ENCODE assay signal across 1 cellular context in genomic region chr3:65664927-65665326, GRCh38.
TF ChIP-seq lines count a peak whose summit lies in the region.

No MANE protein-coding gene starts in this region.

TF ChIP-seq in K562, 482 proteins besides CTCF, POLR2A, EP300 and RAD21 (continued from another document):
- TF ChIP-seq PBX2 (CRISPR knock-in tag; IDR thresholded peaks at IDR 0.05; ENCODE audit: low read depth) (no peak), PBX2 (tag; conservative IDR thresholded peaks at IDR 0.05; ENCODE audit: low read depth) (no peak), TEAD4 (IDR thresholded peaks at IDR 0.05; ENCODE audit: low read length) (no peak), TEAD4 (CRISPR knock-in tag; IDR thresholded peaks at IDR 0.05; ENCODE audit: borderline replicate concordance) (no peak), RBM14 (IDR thresholded peaks at IDR 0.05; ENCODE audit: borderline replicate concordance, insufficient read depth, low read depth, low read length) (no peak), ZNF217 (CRISPR knock-in tag; IDR thresholded peaks at IDR 0.05) (no peak), C11orf30 (IDR thresholded peaks at IDR 0.05; ENCODE audit: low read depth) (peak; percentile 66), MEIS2 (IDR thresholded peaks at IDR 0.05; ENCODE audit: partially characterized antibody) (peak; percentile 66), THRA (IDR thresholded peaks at IDR 0.05) (no peak), PHF20 (IDR thresholded peaks at IDR 0.05; ENCODE audit: partially characterized antibody) (no peak), POLR2B (IDR thresholded peaks at IDR 0.05; ENCODE audit: low read depth, partially characterized antibody) (no peak), TCF3 (CRISPR knock-in tag; IDR thresholded peaks at IDR 0.05) (0 out of 2 replicates have a peak, but pooled peaks have one; percentile 28), SMARCC2 (IDR thresholded peaks at IDR 0.05; ENCODE audit: low read depth) (no peak), ATF3 (IDR thresholded peaks at IDR 0.05) (peak; percentile 17; the same call in 1 of the 2 replicates), ATF3 (CRISPR knock-in tag; conservative IDR thresholded peaks at IDR 0.05) (no peak), MITF (IDR thresholded peaks at IDR 0.05) (no peak), ARID3A (IDR thresholded peaks at IDR 0.05; ENCODE audit: borderline replicate concordance, low read depth, low read length) (0 out of 2 replicates have a peak, but pooled peaks have one; percentile 56), POLR3G (IDR thresholded peaks at IDR 0.05; ENCODE audit: extremely low read depth, insufficient read length, insufficient replicate concordance) (no peak), HOXB6 (CRISPR knock-in tag; IDR thresholded peaks at IDR 0.05; ENCODE audit: borderline replicate concordance) (no peak), CLOCK (CRISPR knock-in tag; IDR thresholded peaks at IDR 0.05; ENCODE audit: borderline replicate concordance) (no peak), NFE2 (IDR thresholded peaks at IDR 0.05; ENCODE audit: low read depth) (peak; percentile 74), DPF2 (IDR thresholded peaks at IDR 0.05) (0 out of 2 replicates have a peak, but pooled peaks have one; percentile 31), ZNF316 (IDR thresholded peaks at IDR 0.05) (peak; percentile 75), JUND (IDR thresholded peaks at IDR 0.05; ENCODE audit: borderline replicate concordance, low read depth, low read length) (peak; percentile 21; the same call in 1 of the 2 replicates), JUND (tag; IDR thresholded peaks at IDR 0.05; ENCODE audit: borderline replicate concordance, low read depth, low read length) (peak; percentile 17; the same call in 1 of the 3 replicates), MAFK (IDR thresholded peaks at IDR 0.05; ENCODE audit: low read length) (peak; percentile 46; the same call in 1 of the 2 replicates), ZNF436 (CRISPR knock-in tag; IDR thresholded peaks at IDR 0.05) (no peak), GATAD2A (IDR thresholded peaks at IDR 0.05) (no peak), ETS2 (tag; IDR thresholded peaks at IDR 0.05; ENCODE audit: borderline replicate concordance, poor library complexity, severe bottlenecking) (no peak), SMARCA4 (IDR thresholded peaks at IDR 0.05) (peak; percentile 40; the same call in 1 of the 2 replicates), ZFP36 (IDR thresholded peaks at IDR 0.05; ENCODE audit: low read depth, low read length, partially characterized antibody) (no peak), ARID1B (IDR thresholded peaks at IDR 0.05) (peak; percentile 50; the same call in 1 of the 2 replicates), ZNF512 (tag; IDR thresholded peaks at IDR 0.05) (no peak)
- TF ChIP-seq, protein P1, sequence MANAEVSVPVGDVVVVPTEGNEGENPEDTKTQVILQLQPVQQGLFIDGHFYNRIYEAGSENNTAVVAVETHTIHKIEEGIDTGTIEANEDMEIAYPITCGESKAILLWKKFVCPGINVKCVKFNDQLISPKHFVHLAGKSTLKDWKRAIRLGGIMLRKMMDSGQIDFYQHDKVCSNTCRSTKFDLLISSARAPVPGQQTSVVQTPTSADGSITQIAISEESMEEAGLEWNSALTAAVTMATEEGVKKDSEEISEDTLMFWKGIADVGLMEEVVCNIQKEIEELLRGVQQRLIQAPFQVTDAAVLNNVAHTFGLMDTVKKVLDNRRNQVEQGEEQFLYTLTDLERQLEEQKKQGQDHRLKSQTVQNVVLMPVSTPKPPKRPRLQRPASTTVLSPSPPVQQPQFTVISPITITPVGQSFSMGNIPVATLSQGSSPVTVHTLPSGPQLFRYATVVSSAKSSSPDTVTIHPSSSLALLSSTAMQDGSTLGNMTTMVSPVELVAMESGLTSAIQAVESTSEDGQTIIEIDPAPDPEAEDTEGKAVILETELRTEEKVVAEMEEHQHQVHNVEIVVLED (CRISPR knock-in tag; IDR thresholded peaks at IDR 0.05): no peak
